ENCODE assay signal across 8 cellular contexts in genomic region chr16:46688657-46689491, GRCh38. TPM values are rescaled to one million over a fixed set of nuclear protein-coding genes. Genes with fewer than 3 reads are reported as not detected.
DNase-seq lines count a peak whose midpoint lies in the region; ATAC-seq and TF ChIP-seq lines count a peak whose summit lies in the region.

VPS35 (minus strand) TSS chr16:46689178; CDS start chr16:46689133, 45 bp downstream.

- TF ChIP-seq CTCF in LNCaP clone FGC (IDR thresholded peaks at IDR 0.05; ENCODE audit: control insufficient read depth, extremely low read depth, insufficient read depth) (peak; percentile 23; the same call in 1 of the 2 replicates), RWPE1 (conservative IDR thresholded peaks at IDR 0.05; ENCODE audit: low read depth) (peak; percentile 58), fibroblast of pulmonary artery (IDR thresholded peaks at IDR 0.05; ENCODE audit: low read length, missing control alignments) (peak; percentile 16), nephron (IDR thresholded peaks at IDR 0.05; ENCODE audit: unreplicated experiment in 3 of 3) (peak in 2 of 3 experiments; percentile 24 to 47)

- peak within 1 kb of the TSS; percentile 96 for H3K27ac ChIP-seq in RWPE1

- POLR2A ChIA-PET in RWPE1 (lab: Yijun Ruan, JAX; ENCODE audit: low non-redundant PET) = no interaction called here

- intact Hi-C loops in activated T-helper 2 cell treated with anti-CD3 and anti-CD28 coated beads, Interferon-gamma antibody, Interleukin-2, Interleukin-4, amounts not matched to agents 10 μg/mL and 5 μg/mL and 100 μg/mL, durations not matched to agents 14 hours and 24 hours and 36 hours (cut with micrococcal nuclease) = loop anchor here (1.0 to 5.0 kb wide), 5 partner anchors 67 to 773 kb away; partner anchors contain the start of genes C16orf87, DNAJA2, GPT2 and ITFG1

- peak; percentile 91 for ATAC-seq in stimulated activated naive CD8-positive, alpha-beta T cell treated with anti-CD3 and anti-CD28 coated beads, Interleukin-15, amount 100 ng/mL, for 72 hours

- H3K9me3 Mint-ChIP-seq in activated T-helper 2 cell treated with anti-CD3 and anti-CD28 coated beads, Interferon-gamma antibody, Interleukin-2, Interleukin-4, amounts not matched to agents 10 μg/mL and 5 μg/mL and 100 μg/mL, durations not matched to agents 14 hours and 24 hours and 36 hours = no peaks in the 10 kb centered on the region
- no peaks in the 10 kb centered on the region for H3K9me3 Mint-ChIP-seq in nephron
- no peaks in the 10 kb centered on the region for H3K9me3 Mint-ChIP-seq in stimulated activated naive CD8-positive, alpha-beta T cell treated with anti-CD3 and anti-CD28 coated beads, Interleukin-15, amount 100 ng/mL, for 72 hours

- DNase-seq in ELF-1 (ENCODE audit: low read depth, low spot score) = peak; percentile 99
- DNase-seq in H4 (ENCODE audit: low spot score) = peak; percentile 98
- DNase-seq in LNCaP clone FGC (ENCODE audit: low read depth) = peak; percentile 96
- DNase-seq in RWPE1 (ENCODE audit: low spot score) = peak; percentile 98
- DNase-seq in activated T-helper 2 cell treated with anti-CD3 and anti-CD28 coated beads, Interferon-gamma antibody, Interleukin-2, Interleukin-4, amounts not matched to agents 10 μg/mL and 5 μg/mL and 100 μg/mL, durations not matched to agents 14 hours and 24 hours and 36 hours (ENCODE audit: low spot score) = peak; percentile 99
- peak; percentile 99 for DNase-seq in fibroblast of pulmonary artery (ENCODE audit: low read depth)
- peak; percentile 99 for DNase-seq in stimulated activated naive CD8-positive, alpha-beta T cell treated with anti-CD3 and anti-CD28 coated beads, Interleukin-15, amount 100 ng/mL, for 72 hours

- H3K4me3 ChIP-seq in LNCaP clone FGC (ENCODE audit: low read depth, low read length) (peak within 1 kb of the TSS; percentile 97), fibroblast of pulmonary artery (replicated peaks; ENCODE audit: low read depth, low read length) (peak within 1 kb of the TSS; percentile 91)

- no peaks in the 10 kb centered on the region for H3K27me3 Mint-ChIP-seq in activated T-helper 2 cell treated with anti-CD3 and anti-CD28 coated beads, Interferon-gamma antibody, Interleukin-2, Interleukin-4, amounts not matched to agents 10 μg/mL and 5 μg/mL and 100 μg/mL, durations not matched to agents 14 hours and 24 hours and 36 hours (ENCODE audit: low read depth)
- H3K27me3 Mint-ChIP-seq in nephron (ENCODE audit: low read depth) = no peaks in the 10 kb centered on the region
- H3K27me3 Mint-ChIP-seq in stimulated activated naive CD8-positive, alpha-beta T cell treated with anti-CD3 and anti-CD28 coated beads, Interleukin-15, amount 100 ng/mL, for 72 hours = no peaks in the 10 kb centered on the region

- H3K4me3 Mint-ChIP-seq in activated T-helper 2 cell treated with anti-CD3 and anti-CD28 coated beads, Interferon-gamma antibody, Interleukin-2, Interleukin-4, amounts not matched to agents 10 μg/mL and 5 μg/mL and 100 μg/mL, durations not matched to agents 14 hours and 24 hours and 36 hours (ENCODE audit: low read depth) = no peak within 1 kb of the TSS
- H3K4me3 Mint-ChIP-seq in nephron = no peak within 1 kb of the TSS
- H3K4me3 Mint-ChIP-seq in stimulated activated naive CD8-positive, alpha-beta T cell treated with anti-CD3 and anti-CD28 coated beads, Interleukin-15, amount 100 ng/mL, for 72 hours = no peak within 1 kb of the TSS

- no peak within 1 kb of the TSS for H3K27ac Mint-ChIP-seq in activated T-helper 2 cell treated with anti-CD3 and anti-CD28 coated beads, Interferon-gamma antibody, Interleukin-2, Interleukin-4, amounts not matched to agents 10 μg/mL and 5 μg/mL and 100 μg/mL, durations not matched to agents 14 hours and 24 hours and 36 hours
- H3K27ac Mint-ChIP-seq in nephron = no peak within 1 kb of the TSS
- H3K27ac Mint-ChIP-seq in stimulated activated naive CD8-positive, alpha-beta T cell treated with anti-CD3 and anti-CD28 coated beads, Interleukin-15, amount 100 ng/mL, for 72 hours = no peak within 1 kb of the TSS

- peaks cover 22% of the 10 kb centered on the region for H3K36me3 Mint-ChIP-seq in activated T-helper 2 cell treated with anti-CD3 and anti-CD28 coated beads, Interferon-gamma antibody, Interleukin-2, Interleukin-4, amounts not matched to agents 10 μg/mL and 5 μg/mL and 100 μg/mL, durations not matched to agents 14 hours and 24 hours and 36 hours (ENCODE audit: low read depth)
- H3K36me3 Mint-ChIP-seq in nephron (ENCODE audit: low read depth) = peaks cover 11% of the 10 kb centered on the region

- CTCF ChIA-PET in RWPE1 (lab: Yijun Ruan, JAX) = interaction anchor here (0.7 to 1.7 kb wide), 2 partner anchors 14 to 15 kb away, joined by 3 to 7 read pairs; no protein-coding TSS in a partner anchor

- H3K4me1 Mint-ChIP-seq in activated T-helper 2 cell treated with anti-CD3 and anti-CD28 coated beads, Interferon-gamma antibody, Interleukin-2, Interleukin-4, amounts not matched to agents 10 μg/mL and 5 μg/mL and 100 μg/mL, durations not matched to agents 14 hours and 24 hours and 36 hours (ENCODE audit: low read depth) = peaks cover 46% of the 10 kb centered on the region
- peaks cover 47% of the 10 kb centered on the region for H3K4me1 Mint-ChIP-seq in nephron
- H3K4me1 Mint-ChIP-seq in stimulated activated naive CD8-positive, alpha-beta T cell treated with anti-CD3 and anti-CD28 coated beads, Interleukin-15, amount 100 ng/mL, for 72 hours = peaks cover 49% of the 10 kb centered on the region

RNA-seq across cellular contexts. Expression of gene VPS35, which starts in this region (rescaled TPM):
- total RNA-seq in H4 (2014; rRNA removed; shearing (Covaris generic)) = 105 and 111 TPM in 2 replicates
- total RNA-seq in activated T-helper 2 cell treated with anti-CD3 and anti-CD28 coated beads, Interferon-gamma antibody, Interleukin-2, Interleukin-4, amounts not matched to agents 10 μg/mL and 5 μg/mL and 100 μg/mL, durations not matched to agents 14 hours and 24 hours and 36 hours = 90.4 and 90.5 TPM in 2 replicates

Comparison
In these comparisons a context has a peak if more than half of its experiments do, and no peak if none do; other contexts are left out.
1. Peak in every context shown above with its lines: DNase-seq, ATAC-seq, H3K4me3 ChIP-seq and H3K27ac ChIP-seq.